ENCODE assay signal across 2 cellular contexts in the genomic region with DNA sequence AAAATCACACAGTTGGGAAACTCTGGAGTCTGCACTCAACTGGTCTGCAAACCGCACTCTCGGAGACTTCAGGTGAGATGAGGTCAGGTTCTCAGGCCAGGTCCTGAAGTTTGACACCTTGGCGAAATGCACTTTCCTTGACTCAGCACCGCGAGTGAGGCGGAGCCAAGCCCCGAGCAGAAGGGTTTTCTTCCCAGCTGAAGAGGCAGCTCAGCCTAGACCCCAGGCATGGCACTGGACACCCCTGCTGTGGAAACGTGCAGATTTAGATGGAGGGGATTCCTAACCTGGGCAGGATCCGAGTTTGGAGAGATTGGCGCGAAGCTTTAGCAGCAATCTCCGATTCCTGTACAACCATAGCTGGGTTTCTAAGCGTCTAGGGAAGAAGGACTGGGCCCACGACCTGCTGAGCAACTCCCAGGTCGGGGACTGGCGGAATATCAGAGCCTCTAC.
TF ChIP-seq lines count a peak whose summit lies in the region.

No MANE protein-coding gene starts in this region.

TF ChIP-seq in HepG2, 621 proteins besides CTCF, POLR2A, EP300 and RAD21:
- 0 out of 2 replicates have a peak, but pooled peaks have one; percentile 13 for TF ChIP-seq ZNF800 (CRISPR knock-in tag; IDR thresholded peaks at IDR 0.05)
- TF ChIP-seq, protein P1, sequence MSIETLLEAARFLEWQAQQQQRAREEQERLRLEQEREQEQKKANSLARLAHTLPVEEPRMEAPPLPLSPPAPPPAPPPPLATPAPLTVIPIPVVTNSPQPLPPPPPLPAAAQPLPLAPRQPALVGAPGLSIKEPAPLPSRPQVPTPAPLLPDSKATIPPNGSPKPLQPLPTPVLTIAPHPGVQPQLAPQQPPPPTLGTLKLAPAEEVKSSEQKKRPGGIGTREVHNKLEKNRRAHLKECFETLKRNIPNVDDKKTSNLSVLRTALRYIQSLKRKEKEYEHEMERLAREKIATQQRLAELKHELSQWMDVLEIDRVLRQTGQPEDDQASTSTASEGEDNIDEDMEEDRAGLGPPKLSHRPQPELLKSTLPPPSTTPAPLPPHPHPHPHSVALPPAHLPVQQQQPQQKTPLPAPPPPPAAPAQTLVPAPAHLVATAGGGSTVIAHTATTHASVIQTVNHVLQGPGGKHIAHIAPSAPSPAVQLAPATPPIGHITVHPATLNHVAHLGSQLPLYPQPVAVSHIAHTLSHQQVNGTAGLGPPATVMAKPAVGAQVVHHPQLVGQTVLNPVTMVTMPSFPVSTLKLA (IDR thresholded peaks at IDR 0.05), result no peak
- TF ChIP-seq, protein P2, sequence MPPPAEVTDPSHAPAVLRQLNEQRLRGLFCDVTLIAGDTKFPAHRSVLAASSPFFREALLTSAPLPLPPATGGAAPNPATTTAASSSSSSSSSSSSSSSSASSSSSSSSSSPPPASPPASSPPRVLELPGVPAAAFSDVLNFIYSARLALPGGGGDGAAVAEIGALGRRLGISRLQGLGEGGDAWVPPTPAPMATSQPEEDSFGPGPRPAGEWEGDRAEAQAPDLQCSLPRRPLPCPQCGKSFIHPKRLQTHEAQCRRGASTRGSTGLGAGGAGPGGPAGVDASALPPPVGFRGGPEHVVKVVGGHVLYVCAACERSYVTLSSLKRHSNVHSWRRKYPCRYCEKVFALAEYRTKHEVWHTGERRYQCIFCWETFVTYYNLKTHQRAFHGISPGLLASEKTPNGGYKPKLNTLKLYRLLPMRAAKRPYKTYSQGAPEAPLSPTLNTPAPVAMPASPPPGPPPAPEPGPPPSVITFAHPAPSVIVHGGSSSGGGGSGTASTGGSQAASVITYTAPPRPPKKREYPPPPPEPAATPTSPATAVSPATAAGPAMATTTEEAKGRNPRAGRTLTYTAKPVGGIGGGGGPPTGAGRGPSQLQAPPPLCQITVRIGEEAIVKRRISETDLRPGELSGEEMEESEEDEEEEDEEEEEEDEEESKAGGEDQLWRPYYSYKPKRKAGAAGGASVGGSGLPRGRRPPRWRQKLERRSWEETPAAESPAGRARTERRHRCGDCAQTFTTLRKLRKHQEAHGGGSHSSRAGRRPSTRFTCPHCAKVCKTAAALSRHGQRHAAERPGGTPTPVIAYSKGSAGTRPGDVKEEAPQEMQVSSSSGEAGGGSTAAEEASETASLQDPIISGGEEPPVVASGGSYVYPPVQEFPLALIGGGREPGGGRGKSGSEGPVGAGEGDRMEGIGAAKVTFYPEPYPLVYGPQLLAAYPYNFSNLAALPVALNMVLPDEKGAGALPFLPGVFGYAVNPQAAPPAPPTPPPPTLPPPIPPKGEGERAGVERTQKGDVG (CRISPR knock-in tag; IDR thresholded peaks at IDR 0.05; ENCODE audit: borderline replicate concordance), result no peak
- no peak for TF ChIP-seq NPAS2 (CRISPR knock-in tag; IDR thresholded peaks at IDR 0.05; ENCODE audit: borderline replicate concordance)
- no peak for TF ChIP-seq ZNF879 (CRISPR knock-in tag; IDR thresholded peaks at IDR 0.05)
- TF ChIP-seq HOXD1 (CRISPR knock-in tag; IDR thresholded peaks at IDR 0.05), result no peak

TF ChIP-seq in neural cell, 6 proteins besides CTCF, POLR2A, EP300 and RAD21:
- no peak for TF ChIP-seq REST (IDR thresholded peaks at IDR 0.05; ENCODE audit: borderline replicate concordance)
- no peak for TF ChIP-seq MXI1 (conservative IDR thresholded peaks at IDR 0.05; ENCODE audit: poor library complexity, severe bottlenecking)
